ENCODE assay signal across 35 cellular contexts in genomic region chr3:46748160-46748559, GRCh38. TPM values are rescaled to one million over a fixed set of nuclear protein-coding genes. Genes with fewer than 3 reads are reported as not detected.
"Had no signal": no experiment of that assay in that cellular context is flagged by ENCODE, and none has a peak within 500 bp of the region (broad histone marks: within the 10 kb centered on the region; RNA-seq: fewer than 3 reads in every experiment).

No MANE protein-coding gene starts in this region.

- H3K4me3 Mint-ChIP-seq: activated CD4-positive, alpha-beta memory T cell treated with anti-CD3 and anti-CD28 coated beads for 36 hours; activated CD8-positive, alpha-beta memory T cell treated with anti-CD3 and anti-CD28 coated beads, Interleukin-2, amount 10 ng/mL, durations not matched to agents 7 days and 5 days; activated CD8-positive, alpha-beta T cell treated with anti-CD3 and anti-CD28 coated beads, Interleukin-2, amount 10 ng/mL, durations not matched to agents 7 days and 5 days; activated naive CD4-positive, alpha-beta T cell treated with anti-CD3 and anti-CD28 coated beads for 36 hours; activated naive CD4-positive, alpha-beta T cell treated with anti-CD3 and anti-CD28 coated beads, Interleukin-2, amount 50 U/mL, for 24 hours; activated naive CD8-positive, alpha-beta T cell treated with anti-CD3 and anti-CD28 coated beads for 36 hours; activated naive CD8-positive, alpha-beta T cell treated with anti-CD3 and anti-CD28 coated beads, Interleukin-2, amount 50 U/mL, for 24 hours; activated T-helper 1 cell treated with anti-CD3 and anti-CD28 coated beads, Interleukin-12 subunit alpha, Interleukin-12 subunit beta, Interleukin-2, Interleukin-4 antibody, amounts not matched to agents 30 ng/mL and 10 ng/mL and 1 ng/mL, durations not matched to agents 14 hours and 24 hours and 36 hours had no signal

- DNase-seq: activated CD4-positive, alpha-beta memory T cell treated with anti-CD3 and anti-CD28 coated beads for 36 hours; activated CD4-positive, alpha-beta T cell treated with anti-CD3 and anti-CD28 coated beads for 1 hour; activated CD4-positive, alpha-beta T cell treated with anti-CD3 and anti-CD28 coated beads for 4 hours; activated CD8-positive, alpha-beta memory T cell treated with anti-CD3 and anti-CD28 coated beads, Interleukin-2, amount 10 ng/mL, durations not matched to agents 7 days and 5 days; activated CD8-positive, alpha-beta memory T cell treated with anti-CD3 and anti-CD28 coated beads, Interleukin-2, amount 50 U/mL, for 4 hours; activated CD8-positive, alpha-beta T cell treated with anti-CD3 and anti-CD28 coated beads, Interleukin-2, amount 10 ng/mL, durations not matched to agents 7 days and 5 days; activated effector memory CD4-positive, alpha-beta T cell treated with anti-CD3 and anti-CD28 coated beads, Interleukin-2, amount 50 U/mL, for 16 hours; activated naive CD4-positive, alpha-beta T cell treated with anti-CD3 and anti-CD28 coated beads for 36 hours; activated naive CD8-positive, alpha-beta T cell treated with anti-CD3 and anti-CD28 coated beads for 36 hours; activated naive CD8-positive, alpha-beta T cell treated with anti-CD3 and anti-CD28 coated beads, Interleukin-2, amount 50 U/mL, for 24 hours; activated T-cell treated with anti-CD3 and anti-CD28 coated beads, Interleukin-2, amount 50 U/mL, for 1 hour; activated T-cell treated with anti-CD3 and anti-CD28 coated beads, Interleukin-2, amount 50 U/mL, for 48 hours; adrenal gland; amygdala; aorta; body of pancreas; caudate nucleus; colonic mucosa; effector CD8-positive, alpha-beta T cell; esophagus squamous epithelium; foreskin melanocyte; head of caudate nucleus; T-helper 2 cell had no signal

- H3K9me3 ChIP-seq: adrenal gland, body of pancreas, colonic mucosa, esophagus squamous epithelium, gastroesophageal sphincter had no signal

- H3K27me3 Mint-ChIP-seq: activated CD4-positive, alpha-beta memory T cell treated with anti-CD3 and anti-CD28 coated beads for 36 hours; activated CD8-positive, alpha-beta memory T cell treated with anti-CD3 and anti-CD28 coated beads, Interleukin-2, amount 10 ng/mL, durations not matched to agents 7 days and 5 days; activated naive CD4-positive, alpha-beta T cell treated with anti-CD3 and anti-CD28 coated beads, Interleukin-2, amount 50 U/mL, for 24 hours; activated naive CD8-positive, alpha-beta T cell treated with anti-CD3 and anti-CD28 coated beads for 36 hours; activated naive CD8-positive, alpha-beta T cell treated with anti-CD3 and anti-CD28 coated beads, Interleukin-2, amount 50 U/mL, for 24 hours had no signal

- H3K9me3 Mint-ChIP-seq: activated CD4-positive, alpha-beta memory T cell treated with anti-CD3 and anti-CD28 coated beads for 36 hours; activated naive CD4-positive, alpha-beta T cell treated with anti-CD3 and anti-CD28 coated beads for 36 hours; activated naive CD4-positive, alpha-beta T cell treated with anti-CD3 and anti-CD28 coated beads, Interleukin-2, amount 50 U/mL, for 24 hours; activated naive CD8-positive, alpha-beta T cell treated with anti-CD3 and anti-CD28 coated beads for 36 hours; activated naive CD8-positive, alpha-beta T cell treated with anti-CD3 and anti-CD28 coated beads, Interleukin-2, amount 50 U/mL, for 24 hours; activated T-helper 1 cell treated with anti-CD3 and anti-CD28 coated beads, Interleukin-12 subunit alpha, Interleukin-12 subunit beta, Interleukin-2, Interleukin-4 antibody, amounts not matched to agents 30 ng/mL and 10 ng/mL and 1 ng/mL, durations not matched to agents 14 hours and 24 hours and 36 hours; activated T-helper 2 cell treated with anti-CD3 and anti-CD28 coated beads, Interferon-gamma antibody, Interleukin-2, Interleukin-4, amounts not matched to agents 10 μg/mL and 5 μg/mL and 100 μg/mL, durations not matched to agents 14 hours and 24 hours and 36 hours had no signal

- H3K27me3 ChIP-seq: adrenal gland, body of pancreas, colonic mucosa, esophagus squamous epithelium, gastroesophageal sphincter had no signal

- H3K4me1 ChIP-seq: adrenal gland, body of pancreas, colonic mucosa, esophagus squamous epithelium, gastroesophageal sphincter had no signal

- H3K27ac Mint-ChIP-seq: activated CD4-positive, alpha-beta memory T cell treated with anti-CD3 and anti-CD28 coated beads for 36 hours; activated CD8-positive, alpha-beta memory T cell treated with anti-CD3 and anti-CD28 coated beads, Interleukin-2, amount 10 ng/mL, durations not matched to agents 7 days and 5 days; activated CD8-positive, alpha-beta T cell treated with anti-CD3 and anti-CD28 coated beads, Interleukin-2, amount 10 ng/mL, durations not matched to agents 7 days and 5 days; activated naive CD4-positive, alpha-beta T cell treated with anti-CD3 and anti-CD28 coated beads for 36 hours; activated naive CD4-positive, alpha-beta T cell treated with anti-CD3 and anti-CD28 coated beads, Interleukin-2, amount 50 U/mL, for 24 hours; activated naive CD8-positive, alpha-beta T cell treated with anti-CD3 and anti-CD28 coated beads for 36 hours; activated naive CD8-positive, alpha-beta T cell treated with anti-CD3 and anti-CD28 coated beads, Interleukin-2, amount 50 U/mL, for 24 hours; activated T-helper 1 cell treated with anti-CD3 and anti-CD28 coated beads, Interleukin-12 subunit alpha, Interleukin-12 subunit beta, Interleukin-2, Interleukin-4 antibody, amounts not matched to agents 30 ng/mL and 10 ng/mL and 1 ng/mL, durations not matched to agents 14 hours and 24 hours and 36 hours; activated T-helper 2 cell treated with anti-CD3 and anti-CD28 coated beads, Interferon-gamma antibody, Interleukin-2, Interleukin-4, amounts not matched to agents 10 μg/mL and 5 μg/mL and 100 μg/mL, durations not matched to agents 14 hours and 24 hours and 36 hours had no signal

- H3K4me3 ChIP-seq: adrenal gland, body of pancreas, colonic mucosa, esophagus squamous epithelium, gastroesophageal sphincter had no signal

- H3K4me1 Mint-ChIP-seq: activated CD8-positive, alpha-beta memory T cell treated with anti-CD3 and anti-CD28 coated beads, Interleukin-2, amount 10 ng/mL, durations not matched to agents 7 days and 5 days; activated naive CD8-positive, alpha-beta T cell treated with anti-CD3 and anti-CD28 coated beads, Interleukin-2, amount 50 U/mL, for 24 hours had no signal

- H3K36me3 ChIP-seq: adrenal gland, colonic mucosa, esophagus squamous epithelium, gastroesophageal sphincter had no signal

- H3K36me3 Mint-ChIP-seq: activated CD4-positive, alpha-beta memory T cell treated with anti-CD3 and anti-CD28 coated beads for 36 hours; activated CD8-positive, alpha-beta memory T cell treated with anti-CD3 and anti-CD28 coated beads, Interleukin-2, amount 10 ng/mL, durations not matched to agents 7 days and 5 days; activated naive CD4-positive, alpha-beta T cell treated with anti-CD3 and anti-CD28 coated beads, Interleukin-2, amount 50 U/mL, for 24 hours; activated naive CD8-positive, alpha-beta T cell treated with anti-CD3 and anti-CD28 coated beads for 36 hours had no signal

- ATAC-seq: activated CD8-positive, alpha-beta memory T cell treated with anti-CD3 and anti-CD28 coated beads, Interleukin-2, amount 10 ng/mL, durations not matched to agents 7 days and 5 days; activated CD8-positive, alpha-beta T cell treated with anti-CD3 and anti-CD28 coated beads, Interleukin-2, amount 10 ng/mL, durations not matched to agents 7 days and 5 days; activated naive CD8-positive, alpha-beta T cell treated with anti-CD3 and anti-CD28 coated beads, Interleukin-2, amount 50 U/mL, for 24 hours; body of pancreas; gastroesophageal sphincter had no signal

RNA-seq across cellular contexts. Expression of gene PRSS50, which starts 30.5 kb away (rescaled TPM):
- total RNA-seq: activated CD4-positive, alpha-beta memory T cell treated with anti-CD3 and anti-CD28 coated beads for 36 hours; activated CD8-positive, alpha-beta memory T cell treated with anti-CD3 and anti-CD28 coated beads for 36 hours; activated CD8-positive, alpha-beta memory T cell treated with anti-CD3 and anti-CD28 coated beads, Interleukin-2, amount 10 ng/mL, durations not matched to agents 7 days and 5 days; activated CD8-positive, alpha-beta T cell treated with anti-CD3 and anti-CD28 coated beads, Interleukin-2, amount 10 ng/mL, durations not matched to agents 7 days and 5 days; activated naive CD4-positive, alpha-beta T cell treated with anti-CD3 and anti-CD28 coated beads for 36 hours; activated naive CD8-positive, alpha-beta T cell treated with anti-CD3 and anti-CD28 coated beads for 36 hours; activated T-helper 1 cell treated with anti-CD3 and anti-CD28 coated beads, Interleukin-12 subunit alpha, Interleukin-12 subunit beta, Interleukin-2, Interleukin-4 antibody, amounts not matched to agents 30 ng/mL and 10 ng/mL and 1 ng/mL, durations not matched to agents 14 hours and 24 hours and 36 hours; activated T-helper 2 cell treated with anti-CD3 and anti-CD28 coated beads, Interferon-gamma antibody, Interleukin-2, Interleukin-4, amounts not matched to agents 10 μg/mL and 5 μg/mL and 100 μg/mL, durations not matched to agents 14 hours and 24 hours and 36 hours; aorta; chondrocyte; colonic mucosa; dermis microvascular lymphatic vessel endothelial cell; endothelial cell of umbilical vein; fibroblast of lung; fibroblast of villous mesenchyme; glomerular endothelial cell; T-helper 1 cell treated with Interleukin-12 subunit alpha and Interleukin-12 subunit beta and Interleukin-4 antibody, amounts not matched to agents 30 ng/mL and 1 ng/mL, for 36 hours had no signal

RNA-seq across cellular contexts. Expression of gene TMIE, which starts 47.0 kb away (rescaled TPM):
- total RNA-seq: activated CD8-positive, alpha-beta memory T cell treated with anti-CD3 and anti-CD28 coated beads, Interleukin-2, amount 10 ng/mL, durations not matched to agents 7 days and 5 days; activated T-helper 1 cell treated with anti-CD3 and anti-CD28 coated beads, Interleukin-12 subunit alpha, Interleukin-12 subunit beta, Interleukin-2, Interleukin-4 antibody, amounts not matched to agents 30 ng/mL and 10 ng/mL and 1 ng/mL, durations not matched to agents 14 hours and 24 hours and 36 hours; activated T-helper 2 cell treated with anti-CD3 and anti-CD28 coated beads, Interferon-gamma antibody, Interleukin-2, Interleukin-4, amounts not matched to agents 10 μg/mL and 5 μg/mL and 100 μg/mL, durations not matched to agents 14 hours and 24 hours and 36 hours; body of pancreas; fibroblast of villous mesenchyme; glomerular endothelial cell; T-helper 1 cell treated with Interleukin-12 subunit alpha and Interleukin-12 subunit beta and Interleukin-4 antibody, amounts not matched to agents 30 ng/mL and 1 ng/mL, for 36 hours had no signal
